19 cellular contexts compared by ENCODE assay signal in the genomic region with DNA sequence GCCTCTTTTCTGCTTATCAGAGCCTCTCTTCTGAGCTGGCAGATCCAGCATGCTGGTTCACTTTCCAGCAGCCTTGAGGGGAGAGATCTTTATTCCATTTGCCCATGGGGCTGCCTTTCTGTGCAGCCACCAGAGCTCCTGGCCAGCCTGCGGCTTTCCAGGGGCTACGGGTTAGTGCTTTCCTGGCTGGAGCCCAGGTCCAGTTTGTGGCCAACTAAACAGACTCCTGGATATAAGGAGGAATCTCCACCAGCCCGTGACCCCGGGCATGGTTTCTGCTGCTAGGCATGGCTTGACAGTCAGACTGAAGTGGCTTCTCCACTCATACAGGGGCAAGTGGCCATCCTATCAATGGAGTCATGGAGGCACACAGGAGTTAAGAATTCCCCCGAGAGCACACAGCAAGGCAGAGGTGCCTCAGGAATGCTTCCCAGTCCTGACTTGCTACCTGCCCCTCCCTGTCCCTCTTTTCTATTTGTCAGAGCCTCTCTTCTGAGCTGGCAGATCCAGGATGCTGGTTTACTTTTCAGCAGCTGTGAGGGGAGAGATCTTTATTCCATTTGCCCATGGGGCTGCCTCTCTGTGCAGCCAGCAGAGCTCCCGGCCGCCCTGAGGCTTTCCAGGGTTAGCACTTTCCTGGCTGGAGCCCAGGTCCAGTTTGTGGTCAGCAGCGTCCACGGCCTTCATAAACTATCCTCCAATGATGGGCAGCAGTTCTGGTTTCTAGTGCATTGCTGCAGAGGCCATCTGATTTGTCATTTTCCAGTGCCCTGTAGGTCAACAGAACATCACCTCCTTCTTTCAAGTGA. TPM values are rescaled to one million over a fixed set of nuclear protein-coding genes. Genes with fewer than 3 reads are reported as not detected.
DNase-seq lines count a peak whose midpoint lies in the region; ATAC-seq, FAIRE-seq and TF ChIP-seq lines count a peak whose summit lies in the region.
"Had no signal": no experiment of that assay in that cellular context is flagged by ENCODE, and none has a peak within 500 bp of the region (broad histone marks: within the 10 kb centered on the region; RNA-seq: fewer than 3 reads in every experiment).

No MANE protein-coding gene starts in this region.

- peak; percentile 83 for DNase-seq in HK-2 (ENCODE audit: unreplicated experiment)
- peak; percentile 88 for DNase-seq in bronchial epithelial cell (ENCODE audit: low read depth)
- DNase-seq in kidney tubule cell (ENCODE audit: low spot score) = peak; percentile 92
- peak; percentile 32 for DNase-seq in stromal cell of bone marrow (ENCODE audit: low read depth)
- no peak for DNase-seq in NCI-H226
- DNase-seq: activated CD8-positive, alpha-beta memory T cell treated with anti-CD3 and anti-CD28 coated beads, Interleukin-2, amount 50 U/mL, for 4 hours; activated naive CD4-positive, alpha-beta T cell treated with anti-CD3 and anti-CD28 coated beads, Interleukin-2, amount 10 ng/mL, durations not matched to agents 7 days and 5 days; cerebellar nuclear complex; IMR-90; mesendoderm; NCI-H510A treated with DMSO at 0.1 percent for 48 hours; PC-9; T-cell; upper lobe of left lung had no signal

- no peaks in the 10 kb centered on the region for H3K27me3 ChIP-seq in bronchial epithelial cell (ENCODE audit: control insufficient read depth, insufficient read depth, low read length)
- H3K27me3 ChIP-seq: BLaER1 treated with 17β-estradiol and CSF1 and Interleukin-3, amounts not matched to agents 10 nM and 100 nM; upper lobe of left lung had no signal

- H3K4me3 ChIP-seq in bronchial epithelial cell (ENCODE audit: low read depth, low read length) = no peak overlapping the region
- H3K4me3 ChIP-seq: PC-9, upper lobe of left lung had no signal

- FAIRE-seq in bronchial epithelial cell (lab: Jason Lieb, UNC) = no peak
- FAIRE-seq: endothelial cell of umbilical vein had no signal

- no peak for ATAC-seq in HG03520 (IDR thresholded peaks at IDR 0.05; ENCODE audit: unreplicated experiment)
- no peak for ATAC-seq in GM18498 (IDR thresholded peaks at IDR 0.05; ENCODE audit: unreplicated experiment)
- ATAC-seq in GM21447 (IDR thresholded peaks at IDR 0.05; ENCODE audit: unreplicated experiment) = no peak
- ATAC-seq: T-cell had no signal

- no peaks in the 10 kb centered on the region for H3K36me3 ChIP-seq in bronchial epithelial cell (ENCODE audit: control insufficient read depth, insufficient read depth, low read length)

- TF ChIP-seq CTCF in bronchial epithelial cell (IDR thresholded peaks at IDR 0.05; ENCODE audit: insufficient read depth, low read length, severe bottlenecking) = no peak

RNA-seq across cellular contexts. Expression of gene TSPAN15, which starts 35.9 kb away (rescaled TPM):
- 12.1 and 14.8 TPM in 2 replicates for total RNA-seq in bronchial epithelial cell
- total RNA-seq: IMR-90 had no signal
